Comparison of ENCODE assay signal across 1 cellular context in the genomic region with DNA sequence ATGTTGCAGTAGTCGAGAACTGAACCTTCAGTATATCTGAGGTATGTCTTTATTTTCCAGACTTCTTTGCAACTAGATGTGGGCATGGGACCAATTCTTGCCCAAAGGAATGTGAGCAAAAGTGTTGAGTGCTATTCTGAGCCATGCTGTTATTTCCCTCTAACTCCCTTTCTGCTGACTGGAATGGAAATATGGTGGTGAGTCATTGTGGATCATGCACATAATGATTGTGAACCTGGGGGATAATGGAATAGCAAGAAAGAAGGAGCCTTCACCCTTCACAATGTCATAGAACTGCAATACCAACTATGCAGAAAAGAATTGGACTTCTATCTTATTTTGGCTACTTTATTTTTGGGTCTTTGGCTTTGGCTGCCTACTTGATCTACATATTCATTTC.
TF ChIP-seq lines count a peak whose summit lies in the region.

No MANE protein-coding gene starts in this region.

TF ChIP-seq in HepG2, 621 proteins besides CTCF, POLR2A, EP300 and RAD21:
- TF ChIP-seq PAXIP1 (CRISPR knock-in tag; conservative IDR thresholded peaks at IDR 0.05) (no peak), TGIF2 (CRISPR knock-in tag; IDR thresholded peaks at IDR 0.05) (no peak), FOXP1 (IDR thresholded peaks at IDR 0.05) (no peak), FOXP1 (CRISPR knock-in tag; IDR thresholded peaks at IDR 0.05) (no peak), SNRNP70 (IDR thresholded peaks at IDR 0.05; ENCODE audit: low read depth, low read length) (no peak), MATR3 (CRISPR knock-in tag; IDR thresholded peaks at IDR 0.05) (no peak), ZNF407 (CRISPR knock-in tag; IDR thresholded peaks at IDR 0.05; ENCODE audit: not compliant biosample characterization) (no peak), PTBP1 (IDR thresholded peaks at IDR 0.05; ENCODE audit: low read depth, low read length, poor library complexity, severe bottlenecking) (no peak), HDAC6 (IDR thresholded peaks at IDR 0.05; ENCODE audit: low read depth, low read length) (no peak)
